1 cellular context compared by ENCODE assay signal in the genomic region with DNA sequence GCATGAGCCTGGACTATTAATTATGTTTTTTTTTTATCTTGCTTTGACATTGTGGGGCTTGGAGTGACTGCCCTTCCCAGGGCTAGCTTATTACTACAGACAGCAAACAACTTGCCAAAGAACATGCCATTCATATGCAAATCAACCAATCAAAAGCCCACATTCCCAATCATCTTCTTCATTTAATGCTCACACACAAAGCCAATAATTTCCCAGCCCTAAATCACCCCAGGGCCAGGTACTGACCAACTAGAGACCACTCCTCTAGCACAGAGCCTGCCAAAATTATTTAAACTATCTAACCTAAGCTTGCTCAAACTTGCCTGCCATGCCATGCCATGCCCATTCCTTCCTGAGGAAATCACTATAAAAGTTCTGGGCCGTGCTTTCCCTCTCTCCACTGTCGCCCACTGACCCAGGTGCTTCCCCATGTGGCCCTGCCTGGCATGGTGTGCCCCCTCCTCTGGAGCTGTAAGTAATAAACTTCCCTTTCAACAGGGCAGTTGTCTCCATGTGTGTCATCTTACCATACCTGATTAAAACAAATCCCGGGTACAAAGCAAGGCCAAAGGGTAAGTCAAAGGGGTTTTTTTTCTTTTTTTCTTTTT.
TF ChIP-seq lines count a peak whose summit lies in the region.

No MANE protein-coding gene starts in this region.

TF ChIP-seq in GM12878, 131 proteins besides CTCF, POLR2A, EP300 and RAD21:
- TF ChIP-seq TCF12 (IDR thresholded peaks at IDR 0.05; ENCODE audit: low read depth, low read length), result no peak
- TF ChIP-seq, protein P1, sequence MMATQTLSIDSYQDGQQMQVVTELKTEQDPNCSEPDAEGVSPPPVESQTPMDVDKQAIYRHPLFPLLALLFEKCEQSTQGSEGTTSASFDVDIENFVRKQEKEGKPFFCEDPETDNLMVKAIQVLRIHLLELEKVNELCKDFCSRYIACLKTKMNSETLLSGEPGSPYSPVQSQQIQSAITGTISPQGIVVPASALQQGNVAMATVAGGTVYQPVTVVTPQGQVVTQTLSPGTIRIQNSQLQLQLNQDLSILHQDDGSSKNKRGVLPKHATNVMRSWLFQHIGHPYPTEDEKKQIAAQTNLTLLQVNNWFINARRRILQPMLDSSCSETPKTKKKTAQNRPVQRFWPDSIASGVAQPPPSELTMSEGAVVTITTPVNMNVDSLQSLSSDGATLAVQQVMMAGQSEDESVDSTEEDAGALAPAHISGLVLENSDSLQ (IDR thresholded peaks at IDR 0.05), result peak; percentile 86
- TF ChIP-seq, protein P2, sequence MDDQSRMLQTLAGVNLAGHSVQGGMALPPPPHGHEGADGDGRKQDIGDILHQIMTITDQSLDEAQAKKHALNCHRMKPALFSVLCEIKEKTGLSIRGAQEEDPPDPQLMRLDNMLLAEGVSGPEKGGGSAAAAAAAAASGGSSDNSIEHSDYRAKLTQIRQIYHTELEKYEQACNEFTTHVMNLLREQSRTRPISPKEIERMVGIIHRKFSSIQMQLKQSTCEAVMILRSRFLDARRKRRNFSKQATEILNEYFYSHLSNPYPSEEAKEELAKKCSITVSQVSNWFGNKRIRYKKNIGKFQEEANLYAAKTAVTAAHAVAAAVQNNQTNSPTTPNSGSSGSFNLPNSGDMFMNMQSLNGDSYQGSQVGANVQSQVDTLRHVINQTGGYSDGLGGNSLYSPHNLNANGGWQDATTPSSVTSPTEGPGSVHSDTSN (IDR thresholded peaks at IDR 0.05; ENCODE audit: insufficient replicate concordance, low read depth, low read length), result peak; percentile 48
